ENCODE assay signal across 8 cellular contexts in the genomic region with DNA sequence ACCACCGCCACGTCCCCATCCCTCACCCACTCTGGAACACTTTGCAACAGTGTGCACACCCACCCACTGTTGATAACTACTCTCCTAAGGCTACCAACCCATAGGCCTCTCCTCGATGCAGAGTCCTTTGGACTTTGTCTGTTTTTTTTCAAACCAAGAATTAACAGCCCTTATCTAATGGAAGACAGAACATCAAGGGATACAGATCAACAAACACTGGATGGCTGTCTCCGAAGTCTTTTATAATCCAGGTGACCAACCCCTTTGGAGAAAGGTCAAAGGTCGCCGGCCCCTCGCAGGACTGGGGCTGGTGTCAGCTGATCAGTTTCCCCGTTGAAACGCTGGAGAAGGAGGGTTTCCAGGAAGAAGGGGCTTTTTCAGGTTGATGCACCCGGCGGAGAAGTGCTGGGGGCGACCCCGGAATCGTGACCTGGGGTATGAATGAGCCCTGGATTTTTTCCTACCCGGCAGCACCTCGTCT. TPM values are rescaled to one million over a fixed set of nuclear protein-coding genes. Genes with fewer than 3 reads are reported as not detected.
DNase-seq lines count a peak whose midpoint lies in the region; ATAC-seq and TF ChIP-seq lines count a peak whose summit lies in the region.

No MANE protein-coding gene starts in this region.

- no peaks in the 10 kb centered on the region for H3K27me3 ChIP-seq in naive thymus-derived CD4-positive, alpha-beta T cell (ENCODE audit: control insufficient read depth in 2 of 2, insufficient read depth in 2 of 2, low read length in 2 of 2)

- peak overlapping the region; percentile 74 for H3K27ac Mint-ChIP-seq in T-helper 1 cell treated with Interleukin-12 subunit alpha and Interleukin-12 subunit beta and Interleukin-4 antibody, amounts not matched to agents 30 μg/mL and 1 μg/mL, for 36 hours
- H3K27ac Mint-ChIP-seq in naive thymus-derived CD4-positive, alpha-beta T cell = peak overlapping the region; percentile 83 to 96 (median 89)

- peak overlapping the region; percentile 71 for H3K4me3 ChIP-seq in naive thymus-derived CD4-positive, alpha-beta T cell (ENCODE audit: low read length)

- peaks cover 40% of the 10 kb centered on the region for H3K4me1 Mint-ChIP-seq in T-helper 1 cell treated with Interleukin-12 subunit alpha and Interleukin-12 subunit beta and Interleukin-4 antibody, amounts not matched to agents 30 μg/mL and 1 μg/mL, for 36 hours (ENCODE audit: low read depth)
- peaks cover 28 to 52% (median 43%) of the 10 kb centered on the region in 7 donors for H3K4me1 Mint-ChIP-seq in naive thymus-derived CD4-positive, alpha-beta T cell

- H3K9me3 ChIP-seq in naive thymus-derived CD4-positive, alpha-beta T cell (ENCODE audit: control insufficient read depth in 2 of 3, low read length in 3 of 3) = no peaks in the 10 kb centered on the region

- intact Hi-C loops in naive thymus-derived CD4-positive, alpha-beta T cell (cut with micrococcal nuclease) = loop anchor here (1.0 to 10.0 kb wide), 9 partner anchors 141 to 1355 kb away; partner anchors contain the start of genes COX17 (in 2 of the 2), CFAP91 (in 1 of the 2), GSK3B (in 1 of the 2) and NDUFB4 (in 1 of the 2)

- peaks cover 0 to 8% (median 0%) of the 10 kb centered on the region in 3 experiments for H3K36me3 ChIP-seq in naive thymus-derived CD4-positive, alpha-beta T cell (ENCODE audit: control insufficient read depth in 2 of 3, insufficient read depth in 3 of 3, low read length in 3 of 3)

- DNase-seq in ELR (ENCODE audit: low read depth) = peak; percentile 38
- DNase-seq in erythroblast (lab: John Stamatoyannopoulos, UW) = peak; percentile 58 to 63
- peak in 6 of 9 donors; percentile 22 to 40 (median 32) for DNase-seq in naive thymus-derived CD4-positive, alpha-beta T cell
- DNase-seq in putamen (ENCODE audit: low spot score) = no peak

- peak; percentile 11 for ATAC-seq in GM21367 (IDR thresholded peaks at IDR 0.05; ENCODE audit: unreplicated experiment)
- ATAC-seq in HG03565 (IDR thresholded peaks at IDR 0.05; ENCODE audit: unreplicated experiment) = peak; percentile 1
- ATAC-seq in naive thymus-derived CD4-positive, alpha-beta T cell = no peak
- ATAC-seq in HG02623 (IDR thresholded peaks at IDR 0.05; ENCODE audit: unreplicated experiment) = no peak

- peak overlapping the region; percentile 90 for H3K27ac ChIP-seq in naive thymus-derived CD4-positive, alpha-beta T cell (ENCODE audit: low read depth, low read length)

- H3K36me3 Mint-ChIP-seq in T-helper 1 cell treated with Interleukin-12 subunit alpha and Interleukin-12 subunit beta and Interleukin-4 antibody, amounts not matched to agents 30 μg/mL and 1 μg/mL, for 36 hours (ENCODE audit: low read depth) = peaks cover 18% of the 10 kb centered on the region
- H3K36me3 Mint-ChIP-seq in naive thymus-derived CD4-positive, alpha-beta T cell = peaks cover 0 to 17% (median 12%) of the 10 kb centered on the region in 5 donors

- no peaks in the 10 kb centered on the region for H3K27me3 Mint-ChIP-seq in T-helper 1 cell treated with Interleukin-12 subunit alpha and Interleukin-12 subunit beta and Interleukin-4 antibody, amounts not matched to agents 30 μg/mL and 1 μg/mL, for 36 hours (ENCODE audit: low read depth)
- no peaks in the 10 kb centered on the region for H3K27me3 Mint-ChIP-seq in naive thymus-derived CD4-positive, alpha-beta T cell

- CTCF ChIA-PET in naive thymus-derived CD4-positive, alpha-beta T cell (lab: Charles Lee) = interaction anchor here (0.9 to 3.0 kb wide), 15 partner anchors 13 to 357 kb away, joined by 3 to 73 read pairs (median 6); partner anchors contain the start of genes ARHGAP31, IGSF11, POGLUT1 and TEX55

- POLR2A ChIA-PET in naive thymus-derived CD4-positive, alpha-beta T cell (lab: Charles Lee) = interaction anchor here (1.0 to 1.6 kb wide), 12 partner anchors 29 to 356 kb away, joined by 3 to 9 read pairs (median 4); partner anchors contain the start of genes ARHGAP31 and TEX55

- no peaks in the 10 kb centered on the region for H3K9me3 Mint-ChIP-seq in T-helper 1 cell treated with Interleukin-12 subunit alpha and Interleukin-12 subunit beta and Interleukin-4 antibody, amounts not matched to agents 30 μg/mL and 1 μg/mL, for 36 hours
- H3K9me3 Mint-ChIP-seq in naive thymus-derived CD4-positive, alpha-beta T cell = peaks cover 0 to 2% (median 0%) of the 10 kb centered on the region in 11 donors

- no peak for TF ChIP-seq POLR2A in erythroblast (IDR thresholded peaks at IDR 0.05; ENCODE audit: low read length)

- peaks cover 27 to 29% of the 10 kb centered on the region in 2 donors for H3K4me1 ChIP-seq in naive thymus-derived CD4-positive, alpha-beta T cell (ENCODE audit: control insufficient read depth in 2 of 2, insufficient read depth in 2 of 2, low read length in 2 of 2)

- H3K4me3 Mint-ChIP-seq in T-helper 1 cell treated with Interleukin-12 subunit alpha and Interleukin-12 subunit beta and Interleukin-4 antibody, amounts not matched to agents 30 μg/mL and 1 μg/mL, for 36 hours = peak overlapping the region; percentile 85
- H3K4me3 Mint-ChIP-seq in naive thymus-derived CD4-positive, alpha-beta T cell = peak overlapping the region; percentile 90 to 99 (median 94)

RNA-seq across cellular contexts. Expression of gene B4GALT4, which starts 0.5 kb away (rescaled TPM):
- total RNA-seq in naive thymus-derived CD4-positive, alpha-beta T cell = 10 to 100 TPM; 18.0 to 39.8 (median 31.9) TPM
- 10 to 100 TPM; 17.9 to 29.6 TPM for polyA plus RNA-seq in naive thymus-derived CD4-positive, alpha-beta T cell

RNA-seq across cellular contexts. Expression of gene ARHGAP31, which starts 54.0 kb away (rescaled TPM):
- 10 to 100 TPM in 1 of 5 experiments, 1 to 10 TPM in 4; 3.0 to 11.9 (median 3.1) TPM for total RNA-seq in naive thymus-derived CD4-positive, alpha-beta T cell
- 1 to 10 TPM; 1.2 to 3.0 TPM for polyA plus RNA-seq in naive thymus-derived CD4-positive, alpha-beta T cell

Comparison
In these comparisons a context has a peak if more than half of its experiments do, and no peak if none do; other contexts are left out.
1. ATAC-seq: peak in GM21367 (single experiment) and HG03565 (single experiment); none in naive thymus-derived CD4-positive, alpha-beta T cell (single experiment) and HG02623 (single experiment).